ENCODE assay signal across 6 cellular contexts in the genomic region with DNA sequence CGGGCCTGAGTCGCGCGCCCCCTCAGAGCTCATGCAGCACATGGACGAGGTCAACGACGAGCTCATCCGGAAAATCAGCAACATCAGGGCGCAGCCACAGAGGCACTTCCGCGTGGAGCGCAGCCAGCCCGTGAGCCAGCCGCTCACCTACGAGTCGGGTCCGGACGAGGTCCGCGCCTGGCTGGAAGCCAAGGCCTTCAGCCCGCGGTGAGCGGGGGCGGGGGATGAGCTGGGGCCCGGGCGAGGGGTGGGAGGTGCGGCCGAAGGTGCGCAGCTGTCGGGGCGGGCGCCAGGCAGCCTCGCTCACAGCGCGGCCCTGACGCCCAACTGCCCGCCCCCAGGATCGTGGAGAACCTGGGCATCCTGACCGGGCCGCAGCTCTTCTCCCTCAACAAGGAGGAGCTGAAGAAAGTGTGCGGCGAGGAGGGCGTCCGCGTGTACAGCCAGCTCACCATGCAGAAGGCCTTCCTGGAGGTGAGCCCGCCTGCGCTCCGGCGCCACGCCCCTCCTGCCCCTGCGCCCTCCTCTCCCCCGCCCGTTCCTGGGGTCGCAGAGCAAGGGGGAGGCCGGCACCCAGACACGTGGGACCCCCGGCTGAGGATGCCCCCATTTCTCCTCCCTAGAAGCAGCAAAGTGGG. TPM values are rescaled to one million over a fixed set of nuclear protein-coding genes. Genes with fewer than 3 reads are reported as not detected.
A peak's percentile ranks its signal among the peaks of the same experiment; 100 is the strongest.
DNase-seq lines count a peak whose midpoint lies in the region; ATAC-seq and TF ChIP-seq lines count a peak whose summit lies in the region.

No MANE protein-coding gene starts in this region.

- TF ChIP-seq CTCF in cardiac muscle cell (IDR thresholded peaks at IDR 0.05; ENCODE audit: low read depth, low read length) = no peak

- H3K9me3 ChIP-seq in cardiac muscle cell (ENCODE audit: low read depth) = no peaks in the 10 kb centered on the region

- H3K4me1 Mint-ChIP-seq in stimulated activated naive CD8-positive, alpha-beta T cell treated with anti-CD3 and anti-CD28 coated beads, Interleukin-15, amount 100 ng/mL, for 72 hours = peaks cover 56% of the 10 kb centered on the region

- DNase-seq in HT-29 (ENCODE audit: low spot score) (peak; percentile 98), cardiac muscle cell (ENCODE audit: low read depth in 1 of 2, low spot score in 1 of 2) (peak; percentile 30 to 62)
- peak; percentile 64 for DNase-seq in activated CD4-positive, CD25-positive, alpha-beta regulatory T cell treated with anti-CD3 and anti-CD28 coated beads, Interleukin-2, amount 50 U/mL, for 72 hours
- DNase-seq in stimulated activated naive CD8-positive, alpha-beta T cell treated with anti-CD3 and anti-CD28 coated beads, Interleukin-15, amount 100 ng/mL, for 72 hours = peak in 1 of 2 donors; percentile 61

- H3K27me3 ChIP-seq in cardiac muscle cell = peaks cover 49% of the 10 kb centered on the region

- H3K4me3 Mint-ChIP-seq in stimulated activated naive CD8-positive, alpha-beta T cell treated with anti-CD3 and anti-CD28 coated beads, Interleukin-15, amount 100 ng/mL, for 72 hours = peak overlapping the region; percentile 54 to 92

- peaks cover 34% of the 10 kb centered on the region for H3K27me3 Mint-ChIP-seq in stimulated activated naive CD8-positive, alpha-beta T cell treated with anti-CD3 and anti-CD28 coated beads, Interleukin-15, amount 100 ng/mL, for 72 hours

- ATAC-seq in stimulated activated naive CD8-positive, alpha-beta T cell treated with anti-CD3 and anti-CD28 coated beads, Interleukin-15, amount 100 ng/mL, for 72 hours = peak; percentile 55
- ATAC-seq in GM19397 (IDR thresholded peaks at IDR 0.05; ENCODE audit: unreplicated experiment) (no peak), HG03571 (IDR thresholded peaks at IDR 0.05; ENCODE audit: unreplicated experiment) (no peak)

- H3K27ac ChIP-seq in cardiac muscle cell = no peak overlapping the region

- no peaks in the 10 kb centered on the region for H3K4me1 ChIP-seq in cardiac muscle cell (ENCODE audit: low read depth)

- no peaks in the 10 kb centered on the region for H3K36me3 ChIP-seq in cardiac muscle cell

- H3K9me3 Mint-ChIP-seq in stimulated activated naive CD8-positive, alpha-beta T cell treated with anti-CD3 and anti-CD28 coated beads, Interleukin-15, amount 100 ng/mL, for 72 hours = no peaks in the 10 kb centered on the region

- no peak overlapping the region for H3K27ac Mint-ChIP-seq in stimulated activated naive CD8-positive, alpha-beta T cell treated with anti-CD3 and anti-CD28 coated beads, Interleukin-15, amount 100 ng/mL, for 72 hours

- H3K4me3 ChIP-seq in cardiac muscle cell = peak overlapping the region; percentile 25

RNA-seq across cellular contexts. Expression of gene EPS8L2, which starts 20.4 kb away (rescaled TPM):
- 473 and 503 TPM in 2 replicates for total RNA-seq in HT-29 (2014; rRNA removed; shearing (Covaris generic))
- 18.9 and 22.6 TPM in 2 replicates for total RNA-seq in cardiac muscle cell
- polyA plus RNA-seq in cardiac muscle cell = 25.7 and 27.4 TPM in 2 replicates

RNA-seq across cellular contexts. Expression of gene TALDO1, which starts 20.9 kb away (rescaled TPM):
- total RNA-seq in HT-29 (2014; rRNA removed; shearing (Covaris generic)) = 669 and 686 TPM in 2 replicates
- 144 and 158 TPM in 2 replicates for total RNA-seq in cardiac muscle cell
- 163 and 174 TPM in 2 replicates for polyA plus RNA-seq in cardiac muscle cell

RNA-seq across cellular contexts. Expression of gene TMEM80, which starts 30.8 kb away (rescaled TPM):
- total RNA-seq in HT-29 (2014; rRNA removed; shearing (Covaris generic)) = 73.6 and 76.8 TPM in 2 replicates
- 53.4 and 70.5 TPM in 2 replicates for total RNA-seq in cardiac muscle cell
- 72.3 and 93.5 TPM in 2 replicates for polyA plus RNA-seq in cardiac muscle cell

RNA-seq across cellular contexts. Expression of gene DEAF1, which starts 31.4 kb away (rescaled TPM):
- 77.8 and 139 TPM in 2 replicates for total RNA-seq in HT-29 (2014; rRNA removed; shearing (Covaris generic))
- 80.0 and 90.0 TPM in 2 replicates for total RNA-seq in cardiac muscle cell
- polyA plus RNA-seq in cardiac muscle cell = 88.6 and 124 TPM in 2 replicates

RNA-seq across cellular contexts. Expression of gene GATD1, which starts 50.9 kb away (rescaled TPM):
- 128 and 132 TPM in 2 replicates for total RNA-seq in HT-29 (2014; rRNA removed; shearing (Covaris generic))
- 62.2 and 64.1 TPM in 2 replicates for total RNA-seq in cardiac muscle cell
- polyA plus RNA-seq in cardiac muscle cell = 27.9 and 60.4 TPM in 2 replicates

Comparison
In these comparisons a context has a peak if more than half of its experiments do, and no peak if none do; other contexts are left out.
1. RNA of gene EPS8L2, which starts 20.4 kb away (total RNA-seq): 473 to 503 TPM in HT-29; 18.9 to 22.6 TPM in cardiac muscle cell; every median in the first group is over 10 times any median in the second.